8 cellular contexts compared by ENCODE assay signal in genomic region chr19:52171321-52172169, GRCh38. TPM values are rescaled to one million over a fixed set of nuclear protein-coding genes. Genes with fewer than 3 reads are reported as not detected.
DNase-seq lines count a peak whose midpoint lies in the region; ATAC-seq and TF ChIP-seq lines count a peak whose summit lies in the region.

TSS of gene ZNF836 (minus strand) at chr19:52171621. CDS start at chr19:52168072, 3,549 bp downstream.

- no peaks in the 10 kb centered on the region for H3K27me3 Mint-ChIP-seq in activated B cell treated with CpG ODN at 0.5 μM for 24 hours

- peaks cover 27% of the 10 kb centered on the region for H3K4me1 Mint-ChIP-seq in activated B cell treated with CpG ODN at 0.5 μM for 24 hours

- peak within 1 kb of the TSS; percentile 46 for H3K27ac ChIP-seq in caudate nucleus (ENCODE audit: low read depth, low read length)

- peak within 1 kb of the TSS; percentile 97 for H3K4me3 Mint-ChIP-seq in activated B cell treated with CpG ODN at 0.5 μM for 24 hours

- H3K27ac Mint-ChIP-seq in activated B cell treated with CpG ODN at 0.5 μM for 24 hours: peak within 1 kb of the TSS; percentile 96

- TF ChIP-seq CTCF in activated B cell treated with CpG ODN at 0.5 μM for 24 hours (IDR thresholded peaks at IDR 0.05): no peak

- ATAC-seq in HG02885 (IDR thresholded peaks at IDR 0.05; ENCODE audit: poor library complexity, unreplicated experiment) (peak; percentile 78), activated B cell treated with CpG ODN at 0.5 μM for 24 hours (ENCODE audit: low read depth) (peak; percentile 97)

- CTCF ChIA-PET in activated B cell treated with CpG ODN at 0.5 μM for 24 hours (lab: Charles Lee): interaction anchor here (1.9 kb wide), 1 partner anchor 66 kb away, joined by 5 read pairs; no protein-coding TSS in a partner anchor

- peaks cover 45% of the 10 kb centered on the region for H3K36me3 Mint-ChIP-seq in activated B cell treated with CpG ODN at 0.5 μM for 24 hours (ENCODE audit: low read depth)

- no peaks in the 10 kb centered on the region for H3K9me3 Mint-ChIP-seq in activated B cell treated with CpG ODN at 0.5 μM for 24 hours

- POLR2A ChIA-PET in activated B cell treated with CpG ODN at 0.5 μM for 24 hours (lab: Charles Lee): interaction anchor here (0.6 to 2.7 kb wide), 9 partner anchors 18 to 1349 kb away, joined by 3 to 62 read pairs (median 4); partner anchors contain the start of genes PPP2R1A, ZNF432, ZNF614 and ZNF615

- intact Hi-C loops in activated B cell treated with CpG ODN at 0.5 μM for 24 hours (cut with micrococcal nuclease): loop anchor here (1.0 kb wide), 3 partner anchors 18 to 76 kb away; partner anchors contain the start of gene ZNF841

- DNase-seq in GDM1 (lab: John Stamatoyannopoulos, UW): peak; percentile 47
- peak; percentile 45 for DNase-seq in NCI-H2196 treated with DMSO at 0.1 percent for 48 hours (lab: John Stamatoyannopoulos, UW; ENCODE audit: unreplicated experiment)
- peak; percentile 80 for DNase-seq in activated B cell treated with CpG ODN at 0.5 μM for 24 hours
- DNase-seq in caudate nucleus (lab: John Stamatoyannopoulos, UW): peak in 59 of 61 donors; percentile 15 to 94 (median 68)
- DNase-seq in islet precursor cell: peak; percentile 89
- DNase-seq in stimulated activated CD4-positive, alpha-beta T cell treated with anti-CD3 and anti-CD28 coated beads, Interleukin-12 subunit alpha, Interleukin-12 subunit beta, amount 100 ng/mL, for 24 hours (ENCODE audit: low read depth in 2 of 2): peak; percentile 71 to 87
- no peak for DNase-seq in NCI-H510A (lab: John Stamatoyannopoulos, UW)

RNA-seq across cellular contexts. Expression of gene ZNF836, which starts in this region (rescaled TPM):
- 27.4 and 28.0 TPM in 2 replicates for total RNA-seq in activated B cell treated with CpG ODN at 0.5 μM for 24 hours
